In genomic region chr4:55296076-55296475, GRCh38 we compare ENCODE assay signal across 20 cellular contexts. TPM values are rescaled to one million over a fixed set of nuclear protein-coding genes. Genes with fewer than 3 reads are reported as not detected.
A peak's percentile ranks its signal among the peaks of the same experiment; 100 is the strongest.
DNase-seq lines count a peak whose midpoint lies in the region; ATAC-seq, FAIRE-seq and TF ChIP-seq lines count a peak whose summit lies in the region.
"Had no signal": no experiment of that assay in that cellular context is flagged by ENCODE, and none has a peak within 500 bp of the region (broad histone marks: within the 10 kb centered on the region; RNA-seq: fewer than 3 reads in every experiment).

No MANE protein-coding gene starts in this region.

- ATAC-seq in PC-3 = peak; percentile 27; the same call in 1 of the 2 replicates
- ATAC-seq in Right ventricle myocardium inferior = no peak
- ATAC-seq: A549, GM12878, GM23338 had no signal

- intact Hi-C loops in PC-3 (cut with micrococcal nuclease) = no loop called here
- intact Hi-C loops in endothelial cell of umbilical vein (cut with micrococcal nuclease) = loop anchor here (1.0 to 5.0 kb wide), 3 partner anchors 21 to 44 kb away; no protein-coding TSS in a partner anchor
- intact Hi-C loops in cardiac septum (cut with DNase I) = no loop called here
- intact Hi-C loops in Right ventricle myocardium inferior (cut with DNase I) = no loop called here

- H3K27ac ChIP-seq in PC-3 (ENCODE audit: low read length) (no peak overlapping the region), endothelial cell of umbilical vein (ENCODE audit: insufficient read depth, low read depth, low read length) (no peak overlapping the region)
- H3K27ac ChIP-seq: 22Rv1, A549, BLaER1 had no signal

- no peaks in the 10 kb centered on the region for H3K9me2 ChIP-seq in PC-3 (replicated peaks; ENCODE audit: low read length)

- peak; percentile 69 for FAIRE-seq in endothelial cell of umbilical vein (lab: Jason Lieb, UNC)
- FAIRE-seq: A549, GM12878, H54, HTR-8/SVneo had no signal

- no peaks in the 10 kb centered on the region for H3K9me3 ChIP-seq in PC-3 (ENCODE audit: low read length)
- H3K9me3 ChIP-seq in endothelial cell of umbilical vein (replicated peaks; ENCODE audit: control insufficient read depth, insufficient read depth, low read length) = no peaks in the 10 kb centered on the region
- H3K9me3 ChIP-seq: BLaER1 had no signal

- H3K4me1 ChIP-seq in PC-3 (ENCODE audit: insufficient read depth, low read length) (peaks cover 11% of the 10 kb centered on the region), endothelial cell of umbilical vein (ENCODE audit: control insufficient read depth, extremely low read depth, insufficient read depth, low read length) (peaks cover 20% of the 10 kb centered on the region)
- H3K4me1 ChIP-seq: A549, BLaER1 had no signal

- H3K9me1 ChIP-seq in endothelial cell of umbilical vein (replicated peaks; ENCODE audit: control insufficient read depth, extremely low read depth, insufficient read depth, low read length) = no peaks in the 10 kb centered on the region

- DNase-seq in AG10803 (ENCODE audit: low read depth) = peak; percentile 6
- no peak for DNase-seq in PC-3
- DNase-seq in endothelial cell of umbilical vein (ENCODE audit: low read depth, low spot score) = peak; percentile 85
- peak; percentile 27 to 73 for DNase-seq in lung microvascular endothelial cell (ENCODE audit: low read depth in 2 of 2)
- no peak for DNase-seq in DMS 273 treated with DMSO at 0.1 percent for 48 hours (lab: John Stamatoyannopoulos, UW)
- DNase-seq in cardiac septum (ENCODE audit: low spot score) = no peak
- DNase-seq in Right ventricle myocardium inferior (ENCODE audit: missing footprints) = no peak
- DNase-seq in activated CD4-positive, alpha-beta T cell treated with anti-CD3 and anti-CD28 coated beads for 4 hours = no peak
- DNase-seq: CD4-positive, alpha-beta memory T cell; DMS79 treated with DMSO at 0.1 percent for 48 hours; EL; HCEC 1CT; IMR-90 had no signal

- dilution Hi-C loops in endothelial cell of umbilical vein (cut with MboI; ENCODE audit: extremely low pct_ligation_motif_present, low sequenced_read_pairs) = no loop called here

- no peak overlapping the region for H2AFZ ChIP-seq in PC-3 (ENCODE audit: low read length)
- H2AFZ ChIP-seq in endothelial cell of umbilical vein (ENCODE audit: low read depth, low read length) = no peak overlapping the region
- H2AFZ ChIP-seq: GM23338 had no signal

- H3K4me2 ChIP-seq in PC-3 (ENCODE audit: low read length) (no peak overlapping the region), endothelial cell of umbilical vein (ENCODE audit: insufficient read depth, low read length) (peak overlapping the region; percentile 80)
- H3K4me2 ChIP-seq: A549, BLaER1, GM23338 had no signal

- no peaks in the 10 kb centered on the region for H3K27me3 ChIP-seq in PC-3 (ENCODE audit: low read length)
- H3K27me3 ChIP-seq in endothelial cell of umbilical vein (ENCODE audit: control insufficient read depth in 2 of 2, insufficient read depth in 2 of 2, low read length in 2 of 2) = peaks cover 0 to 4% of the 10 kb centered on the region in 2 experiments
- H3K27me3 ChIP-seq: BLaER1 had no signal

- H3K4me3 ChIP-seq in AG10803 (ENCODE audit: low read length) (no peak overlapping the region), PC-3 (ENCODE audit: low read length) (no peak overlapping the region), endothelial cell of umbilical vein (replicated peaks in 1 of 3; ENCODE audit: insufficient read depth in 1 of 3, low read depth in 1 of 3, low read length in 3 of 3) (no peak overlapping the region)
- H3K4me3 ChIP-seq: A549, BLaER1, GM12878, GM23338 had no signal

- no TSS peak for BruUV-seq in PC-3 (replicated peaks; lab: Mats Ljungman, UMichigan)
- BruUV-seq in endothelial cell of umbilical vein (replicated peaks; lab: Mats Ljungman, UMichigan) = no TSS peak

- POLR2A ChIA-PET in PC-3 (lab: Charles Lee; ENCODE audit: unreplicated experiment) = interaction anchor here (0.6 kb wide), 1 partner anchor 12 kb away, joined by 4 read pairs; no protein-coding TSS in a partner anchor
- POLR2A ChIA-PET in endothelial cell of umbilical vein (lab: Charles Lee) = interaction anchor here (0.9 kb wide), 1 partner anchor 170 kb away, joined by 3 read pairs; the partner anchor contains the start of gene KDR

- TF ChIP-seq CTCF in AG10803 (conservative IDR thresholded peaks at IDR 0.05; ENCODE audit: low read length) = no peak
- TF ChIP-seq CTCF in PC-3 (conservative IDR thresholded peaks at IDR 0.05; ENCODE audit: low read depth, low read length) = no peak
- TF ChIP-seq CTCF in endothelial cell of umbilical vein (IDR thresholded peaks at IDR 0.05; ENCODE audit: extremely low read depth in 1 of 2, insufficient read depth in 1 of 2, low read depth in 1 of 2, low read length in 2 of 2) = no peak

- H3K9ac ChIP-seq in PC-3 (ENCODE audit: low read length) = no peak overlapping the region
- no peak overlapping the region for H3K9ac ChIP-seq in endothelial cell of umbilical vein (replicated peaks; ENCODE audit: extremely low read depth, insufficient read depth, low read length)
- H3K9ac ChIP-seq: BLaER1 had no signal

- H3F3A ChIP-seq in PC-3 (ENCODE audit: low read length, unreplicated experiment) = no peaks in the 10 kb centered on the region

- CTCF ChIA-PET in PC-3 (lab: Charles Lee) (no interaction called here), endothelial cell of umbilical vein (lab: Charles Lee) (interaction anchor here (1.0 to 1.9 kb wide), 2 partner anchors 16 to 22 kb away, joined by 4 to 7 read pairs; no protein-coding TSS in a partner anchor)

- H3K79me2 ChIP-seq in PC-3 (ENCODE audit: low read length) = no peaks in the 10 kb centered on the region
- no peaks in the 10 kb centered on the region for H3K79me2 ChIP-seq in endothelial cell of umbilical vein (ENCODE audit: control insufficient read depth, insufficient read depth, low read length)

- TF ChIP-seq POLR2A in endothelial cell of umbilical vein (IDR thresholded peaks at IDR 0.05; ENCODE audit: low read depth, low read length) = no peak

- H3K36me3 ChIP-seq in PC-3 (ENCODE audit: low read depth, low read length) (no peaks in the 10 kb centered on the region), endothelial cell of umbilical vein (ENCODE audit: control insufficient read depth in 2 of 2, extremely low read depth in 1 of 2, insufficient read depth in 2 of 2, low read length in 2 of 2) (no peaks in the 10 kb centered on the region)
- H3K36me3 ChIP-seq: BLaER1 had no signal

- H4K20me1 ChIP-seq in PC-3 (ENCODE audit: low read length) (no peaks in the 10 kb centered on the region), endothelial cell of umbilical vein (replicated peaks; ENCODE audit: control insufficient read depth, extremely low read depth, insufficient read depth, low read length) (no peaks in the 10 kb centered on the region)
- H4K20me1 ChIP-seq: BLaER1 had no signal

TF ChIP-seq in endothelial cell of umbilical vein, 7 proteins besides CTCF, POLR2A, EP300 and RAD21:
- TF ChIP-seq MAX (IDR thresholded peaks at IDR 0.05; ENCODE audit: insufficient read depth, insufficient read length) (no peak), GATA2 (IDR thresholded peaks at IDR 0.05; ENCODE audit: insufficient read depth, insufficient read length, low read depth, low read length) (peak; percentile 67), JUN (IDR thresholded peaks at IDR 0.05; ENCODE audit: borderline replicate concordance, insufficient read depth, insufficient read length, low read depth) (peak; percentile 68), POLR2AphosphoS5 (IDR thresholded peaks at IDR 0.05; ENCODE audit: insufficient read depth, low read depth, low read length) (peak; percentile 54), MYC (IDR thresholded peaks at IDR 0.05; ENCODE audit: low read depth, low read length) (no peak), FOS (IDR thresholded peaks at IDR 0.05; ENCODE audit: borderline replicate concordance, insufficient read depth, low read length) (peak; percentile 77)

RNA-seq across cellular contexts. Expression of gene SRD5A3, which starts 50.0 kb away (rescaled TPM):
- total RNA-seq in PC-3 (2014; rRNA removed) (15.2 and 24.0 TPM in 2 replicates), endothelial cell of umbilical vein (24.3 and 30.4 TPM in 2 replicates), lung microvascular endothelial cell (9.1 and 10.0 TPM in 2 replicates), cardiac septum (7.3 TPM), Right ventricle myocardium inferior (9.5 TPM)
- 23.6 and 29.0 TPM in 2 replicates for polyA plus RNA-seq in endothelial cell of umbilical vein
- polyA plus RNA-seq in endothelial cell of umbilical vein (2011; cell fraction: cytosol; rRNA removed) = 19.4 and 22.3 TPM in 2 replicates
- 8.9 and 9.2 TPM in 2 replicates for polyA plus RNA-seq in endothelial cell of umbilical vein (2011; cell fraction: nucleus; rRNA removed)
- 17.0 and 23.7 TPM in 2 replicates for polyA plus RNA-seq in endothelial cell of umbilical vein (2012)
- 36.5 and 44.5 TPM in 2 replicates for polyA minus RNA-seq in endothelial cell of umbilical vein
- 16.2 TPM for polyA minus RNA-seq in endothelial cell of umbilical vein (2011; cell fraction: cytosol; rRNA and poly(A)+ RNA removed)
- polyA minus RNA-seq in endothelial cell of umbilical vein (2011; cell fraction: nucleus; rRNA and poly(A)+ RNA removed) = 4.1 and 4.4 TPM in 2 replicates

Comparison
In these comparisons a context has a peak if more than half of its experiments do, and no peak if none do; other contexts are left out.
1. DNase-seq: peak in AG10803 (single experiment), endothelial cell of umbilical vein (single experiment) and lung microvascular endothelial cell (2 of 2); none in PC-3 (single experiment), DMS 273 treated with DMSO at 0.1 percent for 48 hours (single experiment), cardiac septum (single experiment), Right ventricle myocardium inferior (single experiment) and activated CD4-positive, alpha-beta T cell treated with anti-CD3 and anti-CD28 coated beads for 4 hours (0 of 2).